In the genomic region with DNA sequence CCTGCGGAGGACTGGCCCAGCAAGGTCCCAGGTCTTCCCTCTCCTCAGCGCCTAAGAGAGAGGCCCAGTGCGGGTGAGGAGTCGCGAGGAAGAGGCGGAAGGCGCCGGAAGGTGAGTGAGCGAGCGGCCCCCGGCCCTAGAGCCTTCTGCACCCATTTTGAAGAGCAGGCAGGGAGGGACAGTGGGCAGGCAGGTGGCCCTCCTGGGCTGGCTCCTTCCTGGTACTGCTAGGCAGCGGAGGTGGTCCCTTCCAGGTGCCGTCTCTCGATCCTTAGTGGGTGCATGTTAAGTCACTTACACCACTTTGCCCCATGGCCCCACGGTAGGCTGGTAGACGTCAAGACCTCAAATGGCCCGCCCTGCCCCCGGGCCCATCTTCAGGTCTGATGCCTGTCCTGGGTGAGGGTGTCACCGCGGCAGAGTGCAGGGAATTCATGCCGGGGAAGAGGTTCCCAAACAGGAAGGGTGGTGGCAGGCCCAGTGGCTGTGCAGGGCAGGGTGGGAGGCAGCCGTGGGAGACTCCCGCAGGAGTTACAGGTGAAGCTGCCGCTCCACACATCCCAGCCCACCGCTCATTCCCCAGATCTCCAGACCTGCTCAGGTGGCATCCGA, we compare ENCODE assay signal across 9 cellular contexts. TPM values are rescaled to one million over a fixed set of nuclear protein-coding genes. Genes with fewer than 3 reads are reported as not detected.
DNase-seq lines count a peak whose midpoint lies in the region; ATAC-seq, FAIRE-seq and TF ChIP-seq lines count a peak whose summit lies in the region.
"Had no signal": no experiment of that assay in that cellular context is flagged by ENCODE, and none has a peak within 500 bp of the region (broad histone marks: within the 10 kb centered on the region; RNA-seq: fewer than 3 reads in every experiment).

No MANE protein-coding gene starts in this region.

- no peaks in the 10 kb centered on the region for H3K79me2 ChIP-seq in astrocyte (ENCODE audit: insufficient read depth, low read length)

- CTCF ChIA-PET in activated CD4-positive, alpha-beta T cell treated with anti-CD3 and anti-CD28 coated beads for 36 hours (lab: Charles Lee) = interaction anchor here (1.1 kb wide), 2 partner anchors 21 to 22 kb away, joined by 4 to 5 read pairs; no protein-coding TSS in a partner anchor

- no peak for DNase-seq in activated CD4-positive, alpha-beta T cell treated with anti-CD3 and anti-CD28 coated beads for 36 hours
- DNase-seq in activated CD4-positive, alpha-beta T cell treated with anti-CD3 and anti-CD28 coated beads for 1 hour = no peak
- DNase-seq in astrocyte (ENCODE audit: low read depth) = no peak
- DNase-seq in right lobe of liver = peak in 1 of 3 donors; percentile 47
- DNase-seq in testis = no peak
- no peak for DNase-seq in OCI-M1 (lab: John Stamatoyannopoulos, UW)
- DNase-seq in mucosa of gallbladder (ENCODE audit: low spot score) = no peak
- DNase-seq in SK-N-DZ (ENCODE audit: low spot score) = no peak

- no peak overlapping the region for H3K27ac ChIP-seq in astrocyte (ENCODE audit: low read depth, low read length)
- no peak overlapping the region for H3K27ac ChIP-seq in right lobe of liver
- peak overlapping the region; percentile 64 to 66 for H3K27ac ChIP-seq in testis

- peaks cover 31% of the 10 kb centered on the region for H3K27me3 ChIP-seq in astrocyte (ENCODE audit: insufficient read depth, low read length)
- H3K27me3 ChIP-seq in right lobe of liver = peaks cover 0 to 17% of the 10 kb centered on the region in 2 donors
- no peaks in the 10 kb centered on the region for H3K27me3 ChIP-seq in testis

- 51% methylated on average over 13 of the region's 26 CpGs for WGBS in right lobe of liver (ENCODE audit: insufficient coverage, low coverage, low lambda C conversion rate, missing lambda C conversion rate)
- WGBS in testis, 2 donors = 25 to 37% methylated on average over 25 to 26 of the region's 26 CpGs

- intact Hi-C loops in activated CD4-positive, alpha-beta T cell treated with anti-CD3 and anti-CD28 coated beads for 36 hours (cut with DNase I, micrococcal nuclease) = no loop called here
- intact Hi-C loops in right lobe of liver (cut with DNase I) (no loop called here), testis (cut with DNase I; ENCODE audit: low total_unique reads) (no loop called here)

- H3K36me3 ChIP-seq in astrocyte (ENCODE audit: insufficient read depth, low read length) = no peaks in the 10 kb centered on the region
- H3K36me3 ChIP-seq in right lobe of liver = no peaks in the 10 kb centered on the region
- H3K36me3 ChIP-seq in testis (ENCODE audit: low read depth, missing control alignments) = no peaks in the 10 kb centered on the region

- H3K4me2 ChIP-seq in astrocyte (ENCODE audit: low read length) = peak overlapping the region; percentile 80

- H3K36me3 Mint-ChIP-seq in activated CD4-positive, alpha-beta T cell treated with anti-CD3 and anti-CD28 coated beads for 36 hours (ENCODE audit: low read depth) = no peaks in the 10 kb centered on the region
- no peaks in the 10 kb centered on the region for H3K36me3 Mint-ChIP-seq in astrocyte (ENCODE audit: low read depth, unreplicated experiment)

- peak overlapping the region; percentile 43 for H2AFZ ChIP-seq in astrocyte (ENCODE audit: low read depth, low read length)

- peaks cover 6% of the 10 kb centered on the region for H3K4me1 Mint-ChIP-seq in activated CD4-positive, alpha-beta T cell treated with anti-CD3 and anti-CD28 coated beads for 36 hours
- H3K4me1 Mint-ChIP-seq in astrocyte (ENCODE audit: low read depth, unreplicated experiment) = peaks cover 30% of the 10 kb centered on the region

- peak; percentile 35 for ATAC-seq in activated CD4-positive, alpha-beta T cell treated with anti-CD3 and anti-CD28 coated beads for 36 hours
- ATAC-seq in right lobe of liver = no peak

- FAIRE-seq in astrocyte (lab: Jason Lieb, UNC) = no peak

- TF ChIP-seq CTCF in astrocyte (IDR thresholded peaks at IDR 0.05; ENCODE audit: insufficient read depth, low read depth, low read length) = no peak
- no peak for TF ChIP-seq CTCF in right lobe of liver (IDR thresholded peaks at IDR 0.05)
- TF ChIP-seq CTCF in testis (IDR thresholded peaks at IDR 0.05) = no peak

- peak overlapping the region; percentile 30 for H3K9ac ChIP-seq in astrocyte (ENCODE audit: low read length)

- H3K9me3 Mint-ChIP-seq in activated CD4-positive, alpha-beta T cell treated with anti-CD3 and anti-CD28 coated beads for 36 hours (ENCODE audit: low read depth) = no peaks in the 10 kb centered on the region
- no peaks in the 10 kb centered on the region for H3K9me3 Mint-ChIP-seq in astrocyte (ENCODE audit: unreplicated experiment)

- H3K4me3 Mint-ChIP-seq in activated CD4-positive, alpha-beta T cell treated with anti-CD3 and anti-CD28 coated beads for 36 hours = peak overlapping the region; percentile 52
- no peak overlapping the region for H3K4me3 Mint-ChIP-seq in astrocyte (ENCODE audit: unreplicated experiment)

- H3K27ac Mint-ChIP-seq in activated CD4-positive, alpha-beta T cell treated with anti-CD3 and anti-CD28 coated beads for 36 hours = no peak overlapping the region
- no peak overlapping the region for H3K27ac Mint-ChIP-seq in astrocyte (ENCODE audit: unreplicated experiment)

- peak overlapping the region; percentile 43 for H3K4me3 ChIP-seq in astrocyte (ENCODE audit: insufficient read depth, low read depth, low read length)
- H3K4me3 ChIP-seq in right lobe of liver = peak overlapping the region; percentile 42 to 51 (median 44)
- peak overlapping the region; percentile 56 to 70 for H3K4me3 ChIP-seq in testis

- H4K20me1 ChIP-seq in astrocyte (ENCODE audit: insufficient read depth, low read length) = no peaks in the 10 kb centered on the region

- H3K9me3 ChIP-seq in astrocyte (ENCODE audit: insufficient read depth, low read depth, low read length) (no peaks in the 10 kb centered on the region), right lobe of liver (no peaks in the 10 kb centered on the region), testis (no peaks in the 10 kb centered on the region)

- POLR2A ChIA-PET in activated CD4-positive, alpha-beta T cell treated with anti-CD3 and anti-CD28 coated beads for 36 hours (lab: Charles Lee) = interaction anchor here (0.6 kb wide), 1 partner anchor 69 kb away, joined by 5 read pairs; no protein-coding TSS in a partner anchor

- H3K4me1 ChIP-seq in astrocyte (ENCODE audit: insufficient read depth, low read length) (peaks cover 43% of the 10 kb centered on the region), right lobe of liver (peaks cover 0 to 14% (median 5%) of the 10 kb centered on the region in 4 donors), testis (peaks cover 45% of the 10 kb centered on the region)

- H3K27me3 Mint-ChIP-seq in activated CD4-positive, alpha-beta T cell treated with anti-CD3 and anti-CD28 coated beads for 36 hours = peaks cover 27% of the 10 kb centered on the region
- H3K27me3 Mint-ChIP-seq in astrocyte (ENCODE audit: low read depth, unreplicated experiment) = peaks cover 38% of the 10 kb centered on the region

- TF ChIP-seq POLR2A in right lobe of liver (IDR thresholded peaks at IDR 0.05) (no peak), testis (IDR thresholded peaks at IDR 0.05) (no peak)

RNA-seq across cellular contexts. Expression of gene PAK6, which starts 14.4 kb away (rescaled TPM):
- under 1 TPM; 0.30 to 0.53 TPM for total RNA-seq in activated CD4-positive, alpha-beta T cell treated with anti-CD3 and anti-CD28 coated beads for 36 hours
- 0.38 and 1.1 TPM in 2 replicates for total RNA-seq in astrocyte
- total RNA-seq in right lobe of liver = under 1 TPM in 4 of 6 experiments, not detected in 2; 0.05 to 0.19 (median 0.10) TPM
- total RNA-seq in testis = 100 to 1,000 TPM; 140 to 245 TPM
- 47.4 TPM for polyA plus RNA-seq in testis (ENCODE audit: insufficient read depth, low read depth, low replicate concordance)
- 7.9 TPM for total RNA-seq in mucosa of gallbladder
- 0.20 TPM in 1 of 2 replicates, not detected in the other for polyA plus RNA-seq in SK-N-DZ (2014; cell fraction: cytosol; rRNA removed)
- not detected in 2 replicates for polyA plus RNA-seq in SK-N-DZ (2014; cell fraction: nucleus; rRNA removed)
- total RNA-seq: SK-MEL-5 had no signal

RNA-seq across cellular contexts. Expression of gene ANKRD63, which starts 29.6 kb away (rescaled TPM):
- total RNA-seq in activated CD4-positive, alpha-beta T cell treated with anti-CD3 and anti-CD28 coated beads for 36 hours = not detected
- total RNA-seq in astrocyte (not detected in 2 replicates), right lobe of liver (under 1 TPM in 1 of 6 experiments, not detected in 5; 0.24 TPM), testis (10 to 100 TPM in 1 of 2 donors, 1 to 10 TPM in 1; 3.1 to 11.8 TPM), mucosa of gallbladder (1.6 TPM)
- polyA plus RNA-seq in testis (ENCODE audit: insufficient read depth, low read depth, low replicate concordance) = not detected
- polyA plus RNA-seq in SK-N-DZ (2014; cell fraction: cytosol; rRNA removed) = not detected in 2 replicates
- polyA plus RNA-seq in SK-N-DZ (2014; cell fraction: nucleus; rRNA removed) = 2.1 TPM in 1 of 2 replicates, not detected in the other

RNA-seq across cellular contexts. Expression of gene PLCB2, which starts 54.5 kb away (rescaled TPM):
- 10 to 100 TPM; 67.9 to 86.8 TPM for total RNA-seq in activated CD4-positive, alpha-beta T cell treated with anti-CD3 and anti-CD28 coated beads for 36 hours
- total RNA-seq in astrocyte = 1.7 and 3.7 TPM in 2 replicates
- 10 to 100 TPM in 2 of 6 experiments, 1 to 10 TPM in 4; 5.0 to 18.0 (median 7.2) TPM for total RNA-seq in right lobe of liver
- 1 to 10 TPM; 8.8 to 9.7 TPM for total RNA-seq in testis
- 13.6 TPM for polyA plus RNA-seq in testis (ENCODE audit: insufficient read depth, low read depth, low replicate concordance)
- 36.4 TPM for total RNA-seq in mucosa of gallbladder
- polyA plus RNA-seq in SK-N-DZ (2014; cell fraction: cytosol; rRNA removed) = 12.5 and 12.6 TPM in 2 replicates
- polyA plus RNA-seq in SK-N-DZ (2014; cell fraction: nucleus; rRNA removed) = 71.1 and 88.9 TPM in 2 replicates

Comparison
In these comparisons a context has a peak if more than half of its experiments do, and no peak if none do; other contexts are left out.
1. H3K27ac ChIP-seq: peak in testis (2 of 2); none in astrocyte (single experiment) and right lobe of liver (0 of 3).
2. RNA of gene PAK6, which starts 14.4 kb away (total RNA-seq): 140 to 245 TPM in testis; 7.9 TPM in mucosa of gallbladder (single experiment), 0.38 to 1.1 TPM in astrocyte, 0.30 to 0.53 TPM in activated CD4-positive, alpha-beta T cell treated with anti-CD3 and anti-CD28 coated beads for 36 hours and 0.05 to 0.19 TPM in right lobe of liver; every median in the first group is over 10 times any median in the second.
3. Peak in every context shown above with its lines, with median percentiles within 50 percentile points of each other: H3K4me3 ChIP-seq.